Comparison of ENCODE assay signal across 21 cellular contexts in genomic region chr10:114708084-114708483, GRCh38.
"Had no signal": no experiment of that assay in that cellular context is flagged by ENCODE, and none has a peak within 500 bp of the region (broad histone marks: within the 10 kb centered on the region; RNA-seq: fewer than 3 reads in every experiment).

No MANE protein-coding gene starts in this region.

- H3K4me3 Mint-ChIP-seq: activated CD4-positive, alpha-beta T cell treated with anti-CD3 and anti-CD28 coated beads, Interleukin-2, amount 10 ng/mL, durations not matched to agents 7 days and 5 days; activated T-cell treated with anti-CD3 and anti-CD28 coated beads, Interleukin-2, amount 50 U/mL, for 4 hours; naive thymus-derived CD8-positive, alpha-beta T cell; stimulated activated effector memory CD8-positive, alpha-beta T cell treated with anti-CD3 and anti-CD28 coated beads, Interleukin-12 subunit alpha, Interleukin-12 subunit beta, amount 100 ng/mL, for 72 hours had no signal

- H3K36me3 Mint-ChIP-seq: naive thymus-derived CD8-positive, alpha-beta T cell; stimulated activated effector memory CD8-positive, alpha-beta T cell treated with anti-CD3 and anti-CD28 coated beads, Interleukin-12 subunit alpha, Interleukin-12 subunit beta, amount 100 ng/mL, for 72 hours had no signal

- FAIRE-seq: endothelial cell of umbilical vein, keratinocyte, small intestine had no signal

- H3K4me3 ChIP-seq: ascending aorta, esophagus muscularis mucosa, ovary, psoas muscle, right lobe of liver had no signal

- H3K4me1 Mint-ChIP-seq: activated CD4-positive, alpha-beta T cell treated with anti-CD3 and anti-CD28 coated beads, Interleukin-2, amount 10 ng/mL, durations not matched to agents 7 days and 5 days; naive thymus-derived CD8-positive, alpha-beta T cell; stimulated activated effector memory CD8-positive, alpha-beta T cell treated with anti-CD3 and anti-CD28 coated beads, Interleukin-12 subunit alpha, Interleukin-12 subunit beta, amount 100 ng/mL, for 72 hours had no signal

- H3K27ac ChIP-seq: ascending aorta, ovary, psoas muscle, right lobe of liver had no signal

- H3K36me3 ChIP-seq: ascending aorta, esophagus muscularis mucosa, ovary, right lobe of liver had no signal

- H3K27me3 ChIP-seq: ascending aorta, ovary, right lobe of liver had no signal

- DNase-seq: activated CD4-positive, alpha-beta T cell treated with anti-CD3 and anti-CD28 coated beads, Interleukin-2, amount 10 ng/mL, durations not matched to agents 7 days and 5 days; activated CD8-positive, alpha-beta memory T cell treated with anti-CD3 and anti-CD28 coated beads, Interleukin-2, amount 50 U/mL, for 4 hours; activated naive CD4-positive, alpha-beta T cell treated with anti-CD3 and anti-CD28 coated beads, Interleukin-2, amount 50 U/mL, for 16 hours; activated T-cell treated with anti-CD3 and anti-CD28 coated beads, Interleukin-2, amount 50 U/mL, for 4 hours; cerebellar nuclear complex; effector CD8-positive, alpha-beta T cell; mesendoderm; naive thymus-derived CD8-positive, alpha-beta T cell; ovary; psoas muscle; right lobe of liver; small intestine; stimulated activated CD4-positive, alpha-beta T cell treated with anti-CD3 and anti-CD28 coated beads, Interleukin-4, amount 100 ng/mL, for 24 hours; T-helper 1 cell; T1000 had no signal

- H3K9me3 ChIP-seq: ascending aorta, esophagus muscularis mucosa, ovary, psoas muscle, right lobe of liver had no signal

- H3K4me1 ChIP-seq: psoas muscle, right lobe of liver had no signal

- H3K27ac Mint-ChIP-seq: activated CD4-positive, alpha-beta T cell treated with anti-CD3 and anti-CD28 coated beads, Interleukin-2, amount 10 ng/mL, durations not matched to agents 7 days and 5 days; stimulated activated effector memory CD8-positive, alpha-beta T cell treated with anti-CD3 and anti-CD28 coated beads, Interleukin-12 subunit alpha, Interleukin-12 subunit beta, amount 100 ng/mL, for 72 hours had no signal

- ATAC-seq: activated CD4-positive, CD25-positive, alpha-beta regulatory T cell treated with anti-CD3 and anti-CD28 coated beads, Interleukin-2, amount 50 U/mL, for 24 hours; activated T-cell treated with anti-CD3 and anti-CD28 coated beads, Interleukin-2, amount 50 U/mL, for 4 hours; naive thymus-derived CD8-positive, alpha-beta T cell; psoas muscle; stimulated activated effector memory CD8-positive, alpha-beta T cell treated with anti-CD3 and anti-CD28 coated beads, Interleukin-12 subunit alpha, Interleukin-12 subunit beta, amount 100 ng/mL, for 72 hours had no signal
